Comparison of ENCODE assay signal across 13 cellular contexts in genomic region chr2:27020337-27020948, GRCh38. TPM values are rescaled to one million over a fixed set of nuclear protein-coding genes. Genes with fewer than 3 reads are reported as not detected.
DNase-seq lines count a peak whose midpoint lies in the region; ATAC-seq and TF ChIP-seq lines count a peak whose summit lies in the region.
"Had no signal": no experiment of that assay in that cellular context is flagged by ENCODE, and none has a peak within 500 bp of the region (broad histone marks: within the 10 kb centered on the region; RNA-seq: fewer than 3 reads in every experiment).

No MANE protein-coding gene starts in this region.

- H3K4me3 ChIP-seq in lower lobe of right lung, result no peak overlapping the region

- in situ Hi-C loops in GM13977 (cut with MboI; ENCODE audit: low pct_unique_long_range_greater_than_20kb, low sequenced_read_pairs, unreplicated experiment), result no loop called here

- H3K27me3 Mint-ChIP-seq in brain, result peaks cover 3% of the 10 kb centered on the region
- H3K27me3 Mint-ChIP-seq: activated naive CD8-positive, alpha-beta T cell treated with anti-CD3 and anti-CD28 coated beads, Interleukin-2, amount 50 U/mL, for 24 hours; dendritic cell treated with granulocyte-macrophage colony-stimulating factor and Interleukin-4, amounts not matched to agents 40 ng/mL and 50 ng/mL, for 4 days; stimulated activated memory B cell treated with anti-CD40 and anti-IgM and Interleukin-4, amounts not matched to agents 10 μg/mL and 1 μg/mL and 100 μg/mL, for 72 hours had no signal

- peaks cover 7% of the 10 kb centered on the region for H3K4me1 ChIP-seq in lower lobe of right lung

- H3K36me3 ChIP-seq in lower lobe of right lung, result peaks cover 28% of the 10 kb centered on the region

- DNase-seq in HUDEP-2 (lab: John Stamatoyannopoulos, UW; ENCODE audit: unreplicated experiment in 76 of 76) (peak in 68 of 76 experiments; percentile 6 to 81 (median 54)), iris pigment epithelial cell (ENCODE audit: low read depth) (peak; percentile 50), sciatic nerve (ENCODE audit: low spot score) (peak; percentile 90), GM19238 (ENCODE audit: insufficient read length, low spot score) (no peak), GM13977 (ENCODE audit: low spot score) (no peak), lower lobe of right lung (no peak)
- no peak for DNase-seq in stimulated activated CD4-positive, alpha-beta T cell treated with anti-CD3 and anti-CD28 coated beads, Interleukin-1b, Interleukin-23, amount 100 ng/mL, for 48 hours
- DNase-seq: activated naive CD8-positive, alpha-beta T cell treated with anti-CD3 and anti-CD28 coated beads, Interleukin-2, amount 50 U/mL, for 24 hours; T-helper 9 cell had no signal

- no peaks in the 10 kb centered on the region for H3K9me3 ChIP-seq in lower lobe of right lung
- H3K9me3 ChIP-seq: neutrophil had no signal

- peak overlapping the region in 4 of 5 experiments; percentile 21 to 68 (median 52) for H3K27ac Mint-ChIP-seq in brain
- H3K27ac Mint-ChIP-seq: activated naive CD8-positive, alpha-beta T cell treated with anti-CD3 and anti-CD28 coated beads, Interleukin-2, amount 50 U/mL, for 24 hours; dendritic cell treated with granulocyte-macrophage colony-stimulating factor and Interleukin-4, amounts not matched to agents 40 ng/mL and 50 ng/mL, for 4 days; stimulated activated memory B cell treated with anti-CD40 and anti-IgM and Interleukin-4, amounts not matched to agents 10 μg/mL and 1 μg/mL and 100 μg/mL, for 72 hours had no signal

- peaks cover 45% of the 10 kb centered on the region for H3K4me1 Mint-ChIP-seq in brain
- H3K4me1 Mint-ChIP-seq: activated naive CD8-positive, alpha-beta T cell treated with anti-CD3 and anti-CD28 coated beads, Interleukin-2, amount 50 U/mL, for 24 hours; stimulated activated memory B cell treated with anti-CD40 and anti-IgM and Interleukin-4, amounts not matched to agents 10 μg/mL and 1 μg/mL and 100 μg/mL, for 72 hours had no signal

- peak overlapping the region in 1 of 5 experiments; percentile 33 for H3K4me3 Mint-ChIP-seq in brain
- H3K4me3 Mint-ChIP-seq: activated naive CD8-positive, alpha-beta T cell treated with anti-CD3 and anti-CD28 coated beads, Interleukin-2, amount 50 U/mL, for 24 hours; dendritic cell treated with granulocyte-macrophage colony-stimulating factor and Interleukin-4, amounts not matched to agents 40 ng/mL and 50 ng/mL, for 4 days; stimulated activated memory B cell treated with anti-CD40 and anti-IgM and Interleukin-4, amounts not matched to agents 10 μg/mL and 1 μg/mL and 100 μg/mL, for 72 hours had no signal

- H3K27me3 ChIP-seq in lower lobe of right lung (ENCODE audit: low read depth), result no peaks in the 10 kb centered on the region
- H3K27me3 ChIP-seq: neutrophil had no signal

- ATAC-seq in sciatic nerve, result peak; percentile 91
- no peak for ATAC-seq in lower lobe of right lung
- ATAC-seq: activated naive CD8-positive, alpha-beta T cell treated with anti-CD3 and anti-CD28 coated beads, Interleukin-2, amount 50 U/mL, for 24 hours; stimulated activated memory B cell treated with anti-CD40 and anti-IgM and Interleukin-4, amounts not matched to agents 10 μg/mL and 1 μg/mL and 100 μg/mL, for 72 hours had no signal

- H3K9me3 Mint-ChIP-seq in brain, result no peaks in the 10 kb centered on the region
- H3K9me3 Mint-ChIP-seq: activated naive CD8-positive, alpha-beta T cell treated with anti-CD3 and anti-CD28 coated beads, Interleukin-2, amount 50 U/mL, for 24 hours; dendritic cell treated with granulocyte-macrophage colony-stimulating factor and Interleukin-4, amounts not matched to agents 40 ng/mL and 50 ng/mL, for 4 days; stimulated activated memory B cell treated with anti-CD40 and anti-IgM and Interleukin-4, amounts not matched to agents 10 μg/mL and 1 μg/mL and 100 μg/mL, for 72 hours had no signal

- no peak for TF ChIP-seq CTCF in brain (conservative IDR thresholded peaks at IDR 0.05)
- TF ChIP-seq CTCF in GM13977 (IDR thresholded peaks at IDR 0.05; ENCODE audit: extremely low read depth, insufficient read depth, missing control alignments), result no peak
- no peak for TF ChIP-seq CTCF in lower lobe of right lung (IDR thresholded peaks at IDR 0.05)

- H3K27ac ChIP-seq in lower lobe of right lung, result no peak overlapping the region
- H3K27ac ChIP-seq: neutrophil had no signal

- peaks cover 18% of the 10 kb centered on the region for H3K36me3 Mint-ChIP-seq in brain

- intact Hi-C loops in sciatic nerve (cut with DNase I) (no loop called here), lower lobe of right lung (cut with DNase I) (no loop called here)

RNA-seq across cellular contexts. Expression of gene TMEM214, which starts 12.3 kb away (rescaled TPM):
- 42.2 TPM for polyA plus RNA-seq in brain (ENCODE audit: insufficient read depth, low read depth, low replicate concordance)
- 74.0 TPM for total RNA-seq in sciatic nerve
- 62.9 TPM for total RNA-seq in lower lobe of right lung

RNA-seq across cellular contexts. Expression of gene AGBL5, which starts 31.0 kb away (rescaled TPM):
- polyA plus RNA-seq in brain (ENCODE audit: insufficient read depth, low read depth, low replicate concordance), result 70.8 TPM
- total RNA-seq in sciatic nerve, result 16.3 TPM
- total RNA-seq in lower lobe of right lung, result 18.9 TPM

RNA-seq across cellular contexts. Expression of gene MAPRE3, which starts 50.0 kb away (rescaled TPM):
- polyA plus RNA-seq in brain (ENCODE audit: insufficient read depth, low read depth, low replicate concordance), result 130 TPM
- total RNA-seq in sciatic nerve (26.7 TPM), lower lobe of right lung (27.1 TPM)

RNA-seq across cellular contexts. Expression of gene OST4, which starts 51.0 kb away (rescaled TPM):
- 361 TPM for polyA plus RNA-seq in brain (ENCODE audit: insufficient read depth, low read depth, low replicate concordance)
- 198 TPM for total RNA-seq in sciatic nerve
- 243 TPM for total RNA-seq in lower lobe of right lung

RNA-seq across cellular contexts. Expression of gene EMILIN1, which starts 58.0 kb away (rescaled TPM):
- polyA plus RNA-seq in brain (ENCODE audit: insufficient read depth, low read depth, low replicate concordance), result 6.2 TPM
- 46.8 TPM for total RNA-seq in sciatic nerve
- 56.3 TPM for total RNA-seq in lower lobe of right lung

Comparison
In these comparisons a context has a peak if more than half of its experiments do, and no peak if none do; other contexts are left out.
1. DNase-seq: peak in HUDEP-2 (68 of 76), iris pigment epithelial cell (single experiment) and sciatic nerve (single experiment); none in stimulated activated CD4-positive, alpha-beta T cell treated with anti-CD3 and anti-CD28 coated beads, Interleukin-1b, Interleukin-23, amount 100 ng/mL, for 48 hours (single experiment), GM19238 (single experiment), GM13977 (single experiment) and lower lobe of right lung (single experiment).